In the genomic region with DNA sequence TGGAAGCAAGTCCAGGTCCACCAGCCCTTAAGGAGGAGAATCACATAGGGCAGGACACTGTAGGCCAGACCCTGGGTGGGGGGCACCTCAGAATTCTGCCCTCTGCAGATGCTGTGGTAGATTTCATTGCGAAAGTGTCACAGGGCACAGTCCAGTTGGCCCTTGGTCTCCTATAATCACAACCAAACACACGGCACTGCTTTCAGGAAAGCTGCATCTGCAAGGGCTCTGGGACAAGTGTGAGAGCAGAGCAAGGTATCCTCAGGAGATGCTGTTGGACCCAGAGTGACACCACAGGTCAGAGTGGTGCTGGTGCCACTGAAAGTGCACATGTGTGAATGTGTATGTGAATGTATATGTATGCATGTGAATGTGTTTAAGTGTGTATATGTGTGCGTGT, we compare ENCODE assay signal across 21 cellular contexts.
"Had no signal": no experiment of that assay in that cellular context is flagged by ENCODE, and none has a peak within 500 bp of the region (broad histone marks: within the 10 kb centered on the region; RNA-seq: fewer than 3 reads in every experiment).

No MANE protein-coding gene starts in this region.

- H3K27ac ChIP-seq: esophagus squamous epithelium, gastroesophageal sphincter, left ventricle myocardium inferior, parathyroid adenoma, prostate gland, spleen, testis, transverse colon had no signal

- H3K36me3 ChIP-seq: esophagus squamous epithelium, gastroesophageal sphincter, left ventricle myocardium inferior, prostate gland, spleen, transverse colon had no signal

- H3K9ac ChIP-seq: parathyroid adenoma had no signal

- DNase-seq: esophagus squamous epithelium; foreskin fibroblast; glutamatergic neuron; islet precursor cell; left ventricle myocardium inferior; mesendoderm; naive B cell; retina; spleen; stimulated activated CD4-positive, alpha-beta T cell treated with anti-CD3 and anti-CD28 coated beads, Interleukin-15, amount 100 ng/mL, for 24 hours; stimulated activated CD4-positive, alpha-beta T cell treated with anti-CD3 and anti-CD28 coated beads, Interleukin-1b, Interleukin-23, amount 100 ng/mL, for 48 hours; stimulated activated CD4-positive, alpha-beta T cell treated with anti-CD3 and anti-CD28 coated beads, Interleukin-4, amount 100 ng/mL, for 24 hours; stimulated activated naive B cell treated with anti-CD40 and anti-IgM and Interleukin-4, amounts not matched to agents 10 μg/mL and 1 μg/mL and 100 μg/mL, for 72 hours; stimulated activated naive CD8-positive, alpha-beta T cell treated with anti-CD3 and anti-CD28 coated beads, Interleukin-15, amount 100 ng/mL, for 72 hours; testis; transverse colon had no signal

- H3K4me3 ChIP-seq: esophagus squamous epithelium, gastroesophageal sphincter, left ventricle myocardium inferior, lung, prostate gland, spleen, testis, transverse colon had no signal

- H3K79me2 ChIP-seq: parathyroid adenoma had no signal

- H3K9me3 ChIP-seq: esophagus squamous epithelium, gastroesophageal sphincter, left ventricle myocardium inferior, prostate gland, spleen, testis, transverse colon had no signal

- H2AFZ ChIP-seq: parathyroid adenoma had no signal

- ATAC-seq: gastroesophageal sphincter; sciatic nerve; stimulated activated naive B cell treated with anti-CD40 and anti-IgM and Interleukin-4, amounts not matched to agents 10 μg/mL and 1 μg/mL and 100 μg/mL, for 72 hours; stimulated activated naive CD8-positive, alpha-beta T cell treated with anti-CD3 and anti-CD28 coated beads, Interleukin-15, amount 100 ng/mL, for 72 hours had no signal

- H3K27me3 ChIP-seq: esophagus squamous epithelium, gastroesophageal sphincter, testis, transverse colon had no signal

- H3K4me1 ChIP-seq: esophagus squamous epithelium, gastroesophageal sphincter, left ventricle myocardium inferior, parathyroid adenoma, prostate gland, spleen, testis had no signal
